Comparison of ENCODE assay signal across 24 cellular contexts in genomic region chr9:37410354-37410861, GRCh38. TPM values are rescaled to one million over a fixed set of nuclear protein-coding genes. Genes with fewer than 3 reads are reported as not detected.
DNase-seq lines count a peak whose midpoint lies in the region; ATAC-seq and TF ChIP-seq lines count a peak whose summit lies in the region.
"Had no signal": no experiment of that assay in that cellular context is flagged by ENCODE, and none has a peak within 500 bp of the region (broad histone marks: within the 10 kb centered on the region; RNA-seq: fewer than 3 reads in every experiment).

No MANE protein-coding gene starts in this region.

- peak overlapping the region; percentile 65 to 68 for H3K4me3 Mint-ChIP-seq in activated T-cell treated with anti-CD3 and anti-CD28 coated beads, Interleukin-2, amount 50 U/mL, for 72 hours
- H3K4me3 Mint-ChIP-seq in activated T-cell treated with anti-CD3 and anti-CD28 coated beads, Interleukin-2, amount 50 U/mL, for 4 hours = no peak overlapping the region
- no peak overlapping the region for H3K4me3 Mint-ChIP-seq in T-helper 17 cell
- peak overlapping the region; percentile 34 for H3K4me3 Mint-ChIP-seq in stimulated activated effector memory CD8-positive, alpha-beta T cell treated with anti-CD3 and anti-CD28 coated beads, Interleukin-12 subunit alpha, Interleukin-12 subunit beta, amount 100 ng/mL, for 72 hours
- H3K4me3 Mint-ChIP-seq: activated naive CD8-positive, alpha-beta T cell; activated T-helper 1 cell treated with anti-CD3 and anti-CD28 coated beads, Interleukin-12 subunit alpha, Interleukin-12 subunit beta, Interleukin-2, Interleukin-4 antibody, amounts not matched to agents 30 ng/mL and 10 ng/mL and 1 ng/mL, durations not matched to agents 14 hours and 24 hours and 36 hours; HFFc6 had no signal

- no peaks in the 10 kb centered on the region for H3K9me3 ChIP-seq in T-helper 17 cell (ENCODE audit: control insufficient read depth, low read length, poor library complexity, severe bottlenecking)
- H3K9me3 ChIP-seq: Peyer's patch, upper lobe of right lung had no signal

- H3K27me3 Mint-ChIP-seq in activated T-cell treated with anti-CD3 and anti-CD28 coated beads, Interleukin-2, amount 50 U/mL, for 72 hours (ENCODE audit: low read depth) = peaks cover 6% of the 10 kb centered on the region
- H3K27me3 Mint-ChIP-seq in activated T-cell treated with anti-CD3 and anti-CD28 coated beads, Interleukin-2, amount 50 U/mL, for 4 hours (ENCODE audit: low read depth) = peaks cover 5% of the 10 kb centered on the region
- H3K27me3 Mint-ChIP-seq in T-helper 17 cell = peaks cover 6% of the 10 kb centered on the region
- H3K27me3 Mint-ChIP-seq: activated naive CD8-positive, alpha-beta T cell had no signal

- 87 to 89% methylated on average over 9 of the region's 9 CpGs for WGBS in lower leg skin, 2 donors

- TF ChIP-seq POLR2A in GM18526 (IDR thresholded peaks at IDR 0.05; ENCODE audit: extremely low read depth, insufficient read length) (peak; percentile 25), lower leg skin (IDR thresholded peaks at IDR 0.05) (no peak)

- intact Hi-C loops in lower leg skin (cut with DNase I; ENCODE audit: low total_unique reads) = no loop called here

- DNase-seq in activated T-cell treated with anti-CD3 and anti-CD28 coated beads, Interleukin-2, amount 50 U/mL, for 72 hours = no peak
- DNase-seq in activated T-cell treated with anti-CD3 and anti-CD28 coated beads, Interleukin-2, amount 50 U/mL, for 4 hours = no peak
- DNase-seq in T-helper 17 cell = no peak
- no peak for DNase-seq in stimulated activated effector memory CD8-positive, alpha-beta T cell treated with anti-CD3 and anti-CD28 coated beads, Interleukin-12 subunit alpha, Interleukin-12 subunit beta, amount 100 ng/mL, for 72 hours (ENCODE audit: low spot score in 2 of 2)
- DNase-seq in activated CD4-positive, alpha-beta T cell treated with anti-CD3 and anti-CD28 coated beads for 1 hour = no peak
- no peak for DNase-seq in NCI-H1417 (lab: John Stamatoyannopoulos, UW)
- DNase-seq in lower leg skin (ENCODE audit: low spot score in 2 of 2) = no peak
- DNase-seq: activated CD4-positive, CD25-positive, alpha-beta regulatory T cell; Calu3; dorsolateral prefrontal cortex; head of caudate nucleus; NCI-H1092; NCI-H2029; NCI-H2227 treated with DMSO at 0.1 percent for 48 hours; NCI-H82; occipital lobe; stimulated activated CD4-positive, alpha-beta T cell treated with anti-CD3 and anti-CD28 coated beads, Interleukin-4, amount 100 ng/mL, for 1 hour; T1000; upper lobe of right lung had no signal

- H3K4me3 ChIP-seq in lower leg skin (ENCODE audit: low read depth, poor library complexity, severe bottlenecking) = no peak overlapping the region
- H3K4me3 ChIP-seq: dorsolateral prefrontal cortex, Peyer's patch, upper lobe of right lung had no signal

- H3K27ac Mint-ChIP-seq in activated T-cell treated with anti-CD3 and anti-CD28 coated beads, Interleukin-2, amount 50 U/mL, for 72 hours = peak overlapping the region; percentile 47
- H3K27ac Mint-ChIP-seq in T-helper 17 cell = peak overlapping the region; percentile 91
- peak overlapping the region; percentile 85 for H3K27ac Mint-ChIP-seq in stimulated activated effector memory CD8-positive, alpha-beta T cell treated with anti-CD3 and anti-CD28 coated beads, Interleukin-12 subunit alpha, Interleukin-12 subunit beta, amount 100 ng/mL, for 72 hours
- H3K27ac Mint-ChIP-seq: activated naive CD8-positive, alpha-beta T cell; HFFc6 had no signal

- no peak for ATAC-seq in activated T-cell treated with anti-CD3 and anti-CD28 coated beads, Interleukin-2, amount 50 U/mL, for 72 hours (replicated peaks in 1 of 2)
- no peak for ATAC-seq in activated T-cell treated with anti-CD3 and anti-CD28 coated beads, Interleukin-2, amount 50 U/mL, for 4 hours
- ATAC-seq in T-helper 17 cell = no peak
- no peak for ATAC-seq in stimulated activated effector memory CD8-positive, alpha-beta T cell treated with anti-CD3 and anti-CD28 coated beads, Interleukin-12 subunit alpha, Interleukin-12 subunit beta, amount 100 ng/mL, for 72 hours
- ATAC-seq: upper lobe of right lung had no signal

- no peak for TF ChIP-seq CTCF in lower leg skin (IDR thresholded peaks at IDR 0.05)

- no peaks in the 10 kb centered on the region for H3K36me3 Mint-ChIP-seq in activated T-cell treated with anti-CD3 and anti-CD28 coated beads, Interleukin-2, amount 50 U/mL, for 72 hours (ENCODE audit: insufficient read depth in 2 of 2)
- no peaks in the 10 kb centered on the region for H3K36me3 Mint-ChIP-seq in activated T-cell treated with anti-CD3 and anti-CD28 coated beads, Interleukin-2, amount 50 U/mL, for 4 hours (ENCODE audit: insufficient read depth)
- peaks cover 3% of the 10 kb centered on the region for H3K36me3 Mint-ChIP-seq in T-helper 17 cell (ENCODE audit: low read depth)
- peaks cover 6% of the 10 kb centered on the region for H3K36me3 Mint-ChIP-seq in stimulated activated effector memory CD8-positive, alpha-beta T cell treated with anti-CD3 and anti-CD28 coated beads, Interleukin-12 subunit alpha, Interleukin-12 subunit beta, amount 100 ng/mL, for 72 hours
- H3K36me3 Mint-ChIP-seq: activated naive CD8-positive, alpha-beta T cell had no signal

- no peaks in the 10 kb centered on the region for H3K9me3 Mint-ChIP-seq in activated T-cell treated with anti-CD3 and anti-CD28 coated beads, Interleukin-2, amount 50 U/mL, for 72 hours
- no peaks in the 10 kb centered on the region for H3K9me3 Mint-ChIP-seq in activated T-cell treated with anti-CD3 and anti-CD28 coated beads, Interleukin-2, amount 50 U/mL, for 4 hours
- no peaks in the 10 kb centered on the region for H3K9me3 Mint-ChIP-seq in stimulated activated effector memory CD8-positive, alpha-beta T cell treated with anti-CD3 and anti-CD28 coated beads, Interleukin-12 subunit alpha, Interleukin-12 subunit beta, amount 100 ng/mL, for 72 hours
- H3K9me3 Mint-ChIP-seq: activated T-helper 1 cell treated with anti-CD3 and anti-CD28 coated beads, Interleukin-12 subunit alpha, Interleukin-12 subunit beta, Interleukin-2, Interleukin-4 antibody, amounts not matched to agents 30 ng/mL and 10 ng/mL and 1 ng/mL, durations not matched to agents 14 hours and 24 hours and 36 hours; HFFc6 had no signal

- peaks cover 56% of the 10 kb centered on the region for H3K4me1 Mint-ChIP-seq in activated T-cell treated with anti-CD3 and anti-CD28 coated beads, Interleukin-2, amount 50 U/mL, for 72 hours (ENCODE audit: low read depth)
- peaks cover 38% of the 10 kb centered on the region for H3K4me1 Mint-ChIP-seq in activated T-cell treated with anti-CD3 and anti-CD28 coated beads, Interleukin-2, amount 50 U/mL, for 4 hours (ENCODE audit: low read depth)
- H3K4me1 Mint-ChIP-seq in T-helper 17 cell = peaks cover 26% of the 10 kb centered on the region
- H3K4me1 Mint-ChIP-seq in stimulated activated effector memory CD8-positive, alpha-beta T cell treated with anti-CD3 and anti-CD28 coated beads, Interleukin-12 subunit alpha, Interleukin-12 subunit beta, amount 100 ng/mL, for 72 hours = peaks cover 46% of the 10 kb centered on the region

RNA-seq across cellular contexts. Expression of gene GRHPR, which starts 12.1 kb away (rescaled TPM):
- 10 to 100 TPM; 70.2 to 94.2 TPM for total RNA-seq in activated T-cell treated with anti-CD3 and anti-CD28 coated beads, Interleukin-2, amount 50 U/mL, for 72 hours
- total RNA-seq in activated T-cell treated with anti-CD3 and anti-CD28 coated beads, Interleukin-2, amount 50 U/mL, for 4 hours = 10 to 100 TPM; 52.8 to 79.1 (median 64.4) TPM
- total RNA-seq in T-helper 17 cell = 10 to 100 TPM; 28.9 to 29.5 TPM
- 100 to 1,000 TPM; 120 to 181 (median 141) TPM for total RNA-seq in lower leg skin

RNA-seq across cellular contexts. Expression of gene ZBTB5, which starts 54.8 kb away (rescaled TPM):
- total RNA-seq in activated T-cell treated with anti-CD3 and anti-CD28 coated beads, Interleukin-2, amount 50 U/mL, for 72 hours = 10 to 100 TPM in 1 of 2 donors, 1 to 10 TPM in 1; 9.9 to 13.2 TPM
- 1 to 10 TPM; 3.9 to 5.2 (median 5.2) TPM for total RNA-seq in activated T-cell treated with anti-CD3 and anti-CD28 coated beads, Interleukin-2, amount 50 U/mL, for 4 hours
- 10 to 100 TPM; 13.9 to 16.5 TPM for total RNA-seq in T-helper 17 cell
- total RNA-seq in lower leg skin = 10 to 100 TPM; 16.1 to 23.4 (median 20.9) TPM

Comparison
In these comparisons a context has a peak if more than half of its experiments do, and no peak if none do; other contexts are left out.
1. H3K4me3 Mint-ChIP-seq: peak in activated T-cell treated with anti-CD3 and anti-CD28 coated beads, Interleukin-2, amount 50 U/mL, for 72 hours (2 of 2) and stimulated activated effector memory CD8-positive, alpha-beta T cell treated with anti-CD3 and anti-CD28 coated beads, Interleukin-12 subunit alpha, Interleukin-12 subunit beta, amount 100 ng/mL, for 72 hours (single experiment); none in activated T-cell treated with anti-CD3 and anti-CD28 coated beads, Interleukin-2, amount 50 U/mL, for 4 hours (single experiment) and T-helper 17 cell (single experiment).
2. Peak in every context shown above with its lines, with median percentiles within 50 percentile points of each other: H3K27ac Mint-ChIP-seq.